Comparison of ENCODE assay signal across 10 cellular contexts in the genomic region with DNA sequence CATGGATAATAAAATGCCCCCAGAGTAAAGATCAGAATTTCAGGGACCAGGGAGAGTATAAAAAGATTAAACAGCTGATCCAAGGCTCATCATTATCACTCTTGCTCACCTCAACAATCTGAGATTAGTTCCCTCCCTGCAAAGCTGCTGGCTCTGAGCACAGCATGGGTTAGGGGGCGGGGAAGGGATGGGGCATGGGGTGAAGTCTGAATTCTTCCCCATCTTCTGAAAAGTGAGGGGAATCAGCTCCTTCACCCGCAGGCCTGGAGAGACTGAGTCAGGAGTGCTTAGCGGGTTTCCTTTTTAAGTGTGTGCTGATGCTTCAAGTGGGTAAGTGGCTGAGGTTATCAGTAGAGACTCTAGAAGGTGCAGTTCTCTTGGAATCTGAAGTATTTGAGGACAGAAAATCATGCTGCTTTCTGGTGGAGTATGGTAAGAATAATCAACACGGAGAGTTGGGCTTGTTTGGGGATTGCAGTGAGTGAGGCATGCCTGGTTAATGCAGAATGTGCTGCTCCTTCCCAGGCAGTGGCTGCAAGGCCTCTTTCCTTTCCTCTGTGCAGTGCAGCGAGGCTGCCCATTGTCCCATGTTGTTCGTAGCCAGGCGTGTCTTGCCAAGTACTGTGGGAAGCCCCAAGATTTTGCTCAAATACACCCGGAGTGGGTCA. TPM values are rescaled to one million over a fixed set of nuclear protein-coding genes. Genes with fewer than 3 reads are reported as not detected.
DNase-seq lines count a peak whose midpoint lies in the region; ATAC-seq and TF ChIP-seq lines count a peak whose summit lies in the region.
"Had no signal": no experiment of that assay in that cellular context is flagged by ENCODE, and none has a peak within 500 bp of the region (broad histone marks: within the 10 kb centered on the region; RNA-seq: fewer than 3 reads in every experiment).

No MANE protein-coding gene starts in this region.

- H3K27ac ChIP-seq in ectodermal cell (ENCODE audit: insufficient read depth, low read depth, low read length, poor library complexity, severe bottlenecking) (peak overlapping the region; percentile 82), muscle layer of duodenum (ENCODE audit: low read length) (peak overlapping the region; percentile 81)
- H3K27ac ChIP-seq: SJCRH30 had no signal

- H3K27me3 ChIP-seq in ectodermal cell (ENCODE audit: control insufficient read depth, insufficient read depth, low read length, poor library complexity, severe bottlenecking) (no peaks in the 10 kb centered on the region), muscle layer of duodenum (ENCODE audit: low read depth, low read length) (no peaks in the 10 kb centered on the region)
- H3K27me3 ChIP-seq: SJCRH30 had no signal

- no peak overlapping the region for H3K4me3 Mint-ChIP-seq in stimulated activated naive CD8-positive, alpha-beta T cell treated with anti-CD3 and anti-CD28 coated beads, Interleukin-15, amount 100 ng/mL, for 72 hours
- H3K4me3 Mint-ChIP-seq: CD4-positive, alpha-beta T cell had no signal

- peak overlapping the region in 1 of 2 donors; percentile 70 for H3K27ac Mint-ChIP-seq in stimulated activated naive CD8-positive, alpha-beta T cell treated with anti-CD3 and anti-CD28 coated beads, Interleukin-15, amount 100 ng/mL, for 72 hours
- H3K27ac Mint-ChIP-seq: CD4-positive, alpha-beta T cell had no signal

- H3K4me1 ChIP-seq in ectodermal cell (ENCODE audit: control insufficient read depth, insufficient read depth, low read length) (peaks cover 33% of the 10 kb centered on the region), muscle layer of duodenum (ENCODE audit: control insufficient read depth in 1 of 2, insufficient read depth in 2 of 2, low read length in 2 of 2) (peaks cover 3 to 49% of the 10 kb centered on the region in 2 donors)

- H3K9me3 Mint-ChIP-seq in stimulated activated naive CD8-positive, alpha-beta T cell treated with anti-CD3 and anti-CD28 coated beads, Interleukin-15, amount 100 ng/mL, for 72 hours, result peaks cover 4 to 8% of the 10 kb centered on the region in 2 donors
- H3K9me3 Mint-ChIP-seq: CD4-positive, alpha-beta T cell had no signal

- no peak for DNase-seq in stimulated activated naive CD8-positive, alpha-beta T cell treated with anti-CD3 and anti-CD28 coated beads, Interleukin-15, Interleukin-2, amounts not matched to agents 100 U/mL and 50 U/mL, for 24 hours
- DNase-seq in stimulated activated naive CD8-positive, alpha-beta T cell treated with anti-CD3 and anti-CD28 coated beads, Interleukin-15, amount 100 ng/mL, for 72 hours, result no peak
- no peak for DNase-seq in stimulated activated CD4-positive, alpha-beta T cell treated with anti-CD3 and anti-CD28 coated beads, Interleukin-1b, Interleukin-23, amount 100 ng/mL, for 48 hours
- DNase-seq in HEK293T (ENCODE audit: extremely low spot score) (no peak), SK-N-DZ (ENCODE audit: low spot score) (no peak)
- DNase-seq: CD4-positive, alpha-beta T cell had no signal

- H3K27me3 Mint-ChIP-seq in stimulated activated naive CD8-positive, alpha-beta T cell treated with anti-CD3 and anti-CD28 coated beads, Interleukin-15, amount 100 ng/mL, for 72 hours, result no peaks in the 10 kb centered on the region
- H3K27me3 Mint-ChIP-seq: CD4-positive, alpha-beta T cell had no signal

- H3K36me3 ChIP-seq in ectodermal cell (ENCODE audit: control insufficient read depth, insufficient read depth, low read length) (peaks cover 3% of the 10 kb centered on the region), muscle layer of duodenum (ENCODE audit: control insufficient read depth in 1 of 2, insufficient read depth in 2 of 2, low read length in 2 of 2) (no peaks in the 10 kb centered on the region)
- H3K36me3 ChIP-seq: SJCRH30 had no signal

- no peak overlapping the region for H3K4me3 ChIP-seq in ectodermal cell (ENCODE audit: insufficient read depth, low read depth, low read length)
- no peak overlapping the region for H3K4me3 ChIP-seq in muscle layer of duodenum (ENCODE audit: low read depth in 1 of 2, low read length in 2 of 2)
- H3K4me3 ChIP-seq: SJCRH30 had no signal

- peaks cover 27% of the 10 kb centered on the region for H3K4me1 Mint-ChIP-seq in stimulated activated naive CD8-positive, alpha-beta T cell treated with anti-CD3 and anti-CD28 coated beads, Interleukin-15, amount 100 ng/mL, for 72 hours

- ATAC-seq in stimulated activated naive CD8-positive, alpha-beta T cell treated with anti-CD3 and anti-CD28 coated beads, Interleukin-15, Interleukin-2, amounts not matched to agents 100 U/mL and 50 U/mL, for 24 hours, result peak; percentile 38
- ATAC-seq in stimulated activated naive CD8-positive, alpha-beta T cell treated with anti-CD3 and anti-CD28 coated beads, Interleukin-15, amount 100 ng/mL, for 72 hours, result no peak
- ATAC-seq in GM21825 (IDR thresholded peaks at IDR 0.05; ENCODE audit: unreplicated experiment), result no peak

- no peaks in the 10 kb centered on the region for H3K9me3 ChIP-seq in ectodermal cell (ENCODE audit: control insufficient read depth, low read length)
- H3K9me3 ChIP-seq in muscle layer of duodenum (ENCODE audit: control insufficient read depth in 1 of 2, low read length in 2 of 2), result no peaks in the 10 kb centered on the region
- H3K9me3 ChIP-seq: SJCRH30 had no signal

- CTCF ChIA-PET in HEK293T (lab: Yijun Ruan, JAX), result interaction anchor here (1.1 kb wide), 1 partner anchor 68 kb away, joined by 5 read pairs; no protein-coding TSS in a partner anchor

- 44 to 49% methylated on average over 8 of the region's 8 CpGs for WGBS in ectodermal cell, 2 experiments

- POLR2A ChIA-PET in HEK293T (lab: Yijun Ruan, JAX), result no interaction called here

TF ChIP-seq in HEK293T, 16 proteins besides CTCF, POLR2A, EP300 and RAD21:
- TF ChIP-seq SP1 (IDR thresholded peaks at IDR 0.05) (no peak), SUZ12 (IDR thresholded peaks at IDR 0.05) (no peak), HDGF (IDR thresholded peaks at IDR 0.05; ENCODE audit: borderline replicate concordance) (no peak), TARDBP (IDR thresholded peaks at IDR 0.05) (no peak), FOXK2 (IDR thresholded peaks at IDR 0.05) (no peak), L3MBTL2 (conservative IDR thresholded peaks at IDR 0.05) (no peak), ARNT (IDR thresholded peaks at IDR 0.05) (no peak), LEF1 (IDR thresholded peaks at IDR 0.05; ENCODE audit: borderline replicate concordance) (no peak), FOXA1 (IDR thresholded peaks at IDR 0.05) (no peak), BHLHE40 (IDR thresholded peaks at IDR 0.05; ENCODE audit: borderline replicate concordance) (no peak), FOXM1 (IDR thresholded peaks at IDR 0.05; ENCODE audit: borderline replicate concordance) (no peak), CTBP1 (IDR thresholded peaks at IDR 0.05; ENCODE audit: borderline replicate concordance) (no peak), ZNF384 (IDR thresholded peaks at IDR 0.05) (no peak), ELF4 (IDR thresholded peaks at IDR 0.05) (no peak), NFRKB (IDR thresholded peaks at IDR 0.05) (no peak)
- TF ChIP-seq, protein P1, sequence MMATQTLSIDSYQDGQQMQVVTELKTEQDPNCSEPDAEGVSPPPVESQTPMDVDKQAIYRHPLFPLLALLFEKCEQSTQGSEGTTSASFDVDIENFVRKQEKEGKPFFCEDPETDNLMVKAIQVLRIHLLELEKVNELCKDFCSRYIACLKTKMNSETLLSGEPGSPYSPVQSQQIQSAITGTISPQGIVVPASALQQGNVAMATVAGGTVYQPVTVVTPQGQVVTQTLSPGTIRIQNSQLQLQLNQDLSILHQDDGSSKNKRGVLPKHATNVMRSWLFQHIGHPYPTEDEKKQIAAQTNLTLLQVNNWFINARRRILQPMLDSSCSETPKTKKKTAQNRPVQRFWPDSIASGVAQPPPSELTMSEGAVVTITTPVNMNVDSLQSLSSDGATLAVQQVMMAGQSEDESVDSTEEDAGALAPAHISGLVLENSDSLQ (IDR thresholded peaks at IDR 0.05), result no peak
TF ChIP-seq in HEK293T: peak in this region for 0.

RNA-seq across cellular contexts. Expression of a gene that starts 59.2 kb away (rescaled TPM):
- 46.3 TPM for polyA plus RNA-seq in ectodermal cell (2013, experiment 1 of 4)
- polyA plus RNA-seq in ectodermal cell (2013, experiment 2 of 4), result 49.7 TPM
- 36.4 TPM for polyA plus RNA-seq in ectodermal cell (2013, experiment 3 of 4)
- 39.6 TPM for polyA plus RNA-seq in ectodermal cell (2013, experiment 4 of 4)
- 15.4 and 17.1 TPM in 2 replicates for polyA plus RNA-seq in SK-N-DZ (2014; cell fraction: cytosol; rRNA removed)
- polyA plus RNA-seq in SK-N-DZ (2014; cell fraction: nucleus; rRNA removed), result 10.3 and 19.4 TPM in 2 replicates
